ENCODE assay signal across 13 cellular contexts in the genomic region with DNA sequence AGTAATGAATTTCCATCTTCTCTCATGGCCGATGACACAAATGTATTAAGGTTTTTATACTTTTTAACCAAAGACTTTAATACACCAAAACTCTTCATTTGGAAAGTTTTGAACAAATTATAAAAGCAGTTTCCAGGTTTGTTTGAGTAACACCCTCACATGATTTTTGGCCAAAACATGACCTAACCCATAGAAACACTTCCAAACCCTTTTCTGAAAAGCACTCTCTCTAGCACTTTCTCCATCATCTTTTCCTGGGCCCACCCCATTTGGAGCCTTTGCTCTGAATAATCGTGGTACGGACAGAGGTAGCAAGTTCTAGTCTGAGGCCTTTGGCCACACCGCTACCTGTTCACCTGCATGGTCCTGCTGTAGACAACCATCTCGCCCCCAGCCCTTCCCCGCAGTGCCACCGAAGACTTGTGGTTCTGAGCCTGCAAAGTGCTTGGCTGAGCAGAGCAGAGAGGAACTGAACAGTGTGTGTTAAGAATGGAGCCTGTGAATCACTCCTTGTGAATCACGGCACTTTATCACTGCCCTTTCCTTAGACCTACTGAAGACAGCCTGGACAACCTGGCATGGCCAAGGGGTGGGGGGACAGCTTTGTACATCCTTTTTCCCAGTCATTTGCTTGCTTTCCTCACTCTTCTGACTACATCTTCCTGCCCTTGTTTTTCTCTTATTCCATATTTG.
DNase-seq lines count a peak whose midpoint lies in the region; ATAC-seq, FAIRE-seq and TF ChIP-seq lines count a peak whose summit lies in the region.
"Had no signal": no experiment of that assay in that cellular context is flagged by ENCODE, and none has a peak within 500 bp of the region (broad histone marks: within the 10 kb centered on the region; RNA-seq: fewer than 3 reads in every experiment).

No MANE protein-coding gene starts in this region.

- H3K9me1 ChIP-seq in endothelial cell of umbilical vein (replicated peaks; ENCODE audit: control insufficient read depth, extremely low read depth, insufficient read depth, low read length) = no peaks in the 10 kb centered on the region

- no peak for TF ChIP-seq CTCF in endothelial cell of umbilical vein (IDR thresholded peaks at IDR 0.05; ENCODE audit: extremely low read depth in 1 of 2, insufficient read depth in 1 of 2, low read depth in 1 of 2, low read length in 2 of 2)
- TF ChIP-seq CTCF in omental fat pad (IDR thresholded peaks at IDR 0.05) = no peak
- no peak for TF ChIP-seq CTCF in osteocyte (IDR thresholded peaks at IDR 0.05)

- no peaks in the 10 kb centered on the region for H3K9me3 ChIP-seq in MG63
- H3K9me3 ChIP-seq in endothelial cell of umbilical vein (replicated peaks; ENCODE audit: control insufficient read depth, insufficient read depth, low read length) = no peaks in the 10 kb centered on the region
- H3K9me3 ChIP-seq: suprapubic skin had no signal

- H3K27me3 Mint-ChIP-seq in osteocyte (ENCODE audit: unreplicated experiment) = no peaks in the 10 kb centered on the region
- H3K27me3 Mint-ChIP-seq: activated naive CD4-positive, alpha-beta T cell treated with anti-CD3 and anti-CD28 coated beads, Interleukin-2, amount 50 U/mL, for 24 hours; naive thymus-derived CD8-positive, alpha-beta T cell had no signal

- POLR2A ChIA-PET in endothelial cell of umbilical vein (lab: Charles Lee) = no interaction called here

- no peak overlapping the region for H3K9ac ChIP-seq in endothelial cell of umbilical vein (replicated peaks; ENCODE audit: extremely low read depth, insufficient read depth, low read length)

- peak; percentile 68 for FAIRE-seq in endothelial cell of umbilical vein (lab: Jason Lieb, UNC)
- FAIRE-seq: colon had no signal

- no peaks in the 10 kb centered on the region for H4K20me1 ChIP-seq in endothelial cell of umbilical vein (replicated peaks; ENCODE audit: control insufficient read depth, extremely low read depth, insufficient read depth, low read length)

- no peaks in the 10 kb centered on the region for H3K79me2 ChIP-seq in endothelial cell of umbilical vein (ENCODE audit: control insufficient read depth, insufficient read depth, low read length)

- dilution Hi-C loops in endothelial cell of umbilical vein (cut with MboI; ENCODE audit: extremely low pct_ligation_motif_present, low sequenced_read_pairs) = no loop called here

- H3K9me3 Mint-ChIP-seq in osteocyte (ENCODE audit: unreplicated experiment) = no peaks in the 10 kb centered on the region
- H3K9me3 Mint-ChIP-seq: activated naive CD4-positive, alpha-beta T cell treated with anti-CD3 and anti-CD28 coated beads, Interleukin-2, amount 50 U/mL, for 24 hours; naive thymus-derived CD8-positive, alpha-beta T cell had no signal

- no peak overlapping the region for H2AFZ ChIP-seq in endothelial cell of umbilical vein (ENCODE audit: low read depth, low read length)

- H3K4me1 Mint-ChIP-seq in osteocyte (ENCODE audit: unreplicated experiment) = peaks cover 3% of the 10 kb centered on the region

- H3K27me3 ChIP-seq in MG63 = no peaks in the 10 kb centered on the region
- no peaks in the 10 kb centered on the region for H3K27me3 ChIP-seq in endothelial cell of umbilical vein (ENCODE audit: control insufficient read depth in 2 of 2, insufficient read depth in 2 of 2, low read length in 2 of 2)
- H3K27me3 ChIP-seq: suprapubic skin had no signal

- no peaks in the 10 kb centered on the region for H3K36me3 ChIP-seq in MG63
- H3K36me3 ChIP-seq in endothelial cell of umbilical vein (ENCODE audit: control insufficient read depth in 2 of 2, extremely low read depth in 1 of 2, insufficient read depth in 2 of 2, low read length in 2 of 2) = peaks cover 3 to 5% of the 10 kb centered on the region in 2 experiments

- intact Hi-C loops in endothelial cell of umbilical vein (cut with micrococcal nuclease) = no loop called here

- BruUV-seq in endothelial cell of umbilical vein (replicated peaks; lab: Mats Ljungman, UMichigan) = no TSS peak

- DNase-seq in EH (ENCODE audit: low read depth) (peak; percentile 61), MG63 (peak; percentile 50), endothelial cell of umbilical vein (ENCODE audit: low read depth, low spot score) (peak; percentile 15), omental fat pad (ENCODE audit: low spot score) (no peak), osteocyte (ENCODE audit: extremely low spot score, unreplicated experiment) (no peak)
- DNase-seq: naive thymus-derived CD8-positive, alpha-beta T cell; NCI-H1092 treated with DMSO at 0.1 percent for 48 hours; OCI-M1 had no signal

- no peak overlapping the region for H3K27ac ChIP-seq in endothelial cell of umbilical vein (ENCODE audit: insufficient read depth, low read depth, low read length)
- H3K27ac ChIP-seq: suprapubic skin had no signal

- no peak overlapping the region for H3K4me2 ChIP-seq in endothelial cell of umbilical vein (ENCODE audit: insufficient read depth, low read length)

- peaks cover 15% of the 10 kb centered on the region for H3K36me3 Mint-ChIP-seq in osteocyte (ENCODE audit: unreplicated experiment)

- H3K4me3 Mint-ChIP-seq in osteocyte (ENCODE audit: unreplicated experiment) = no peak overlapping the region
- H3K4me3 Mint-ChIP-seq: activated naive CD4-positive, alpha-beta T cell treated with anti-CD3 and anti-CD28 coated beads, Interleukin-2, amount 50 U/mL, for 24 hours; naive thymus-derived CD8-positive, alpha-beta T cell had no signal

- H3K4me3 ChIP-seq in MG63 = no peak overlapping the region
- H3K4me3 ChIP-seq in endothelial cell of umbilical vein (replicated peaks in 1 of 3; ENCODE audit: insufficient read depth in 1 of 3, low read depth in 1 of 3, low read length in 3 of 3) = no peak overlapping the region
- H3K4me3 ChIP-seq: suprapubic skin had no signal

- no peak for TF ChIP-seq POLR2A in endothelial cell of umbilical vein (IDR thresholded peaks at IDR 0.05; ENCODE audit: low read depth, low read length)

- H3K27ac Mint-ChIP-seq in osteocyte (ENCODE audit: unreplicated experiment) = no peak overlapping the region
- H3K27ac Mint-ChIP-seq: activated naive CD4-positive, alpha-beta T cell treated with anti-CD3 and anti-CD28 coated beads, Interleukin-2, amount 50 U/mL, for 24 hours had no signal

- CTCF ChIA-PET in endothelial cell of umbilical vein (lab: Charles Lee) = no interaction called here

- H3K4me1 ChIP-seq in endothelial cell of umbilical vein (ENCODE audit: control insufficient read depth, extremely low read depth, insufficient read depth, low read length) = no peaks in the 10 kb centered on the region

- ATAC-seq in omental fat pad (ENCODE audit: low FRiP score) (peak; percentile 78), GM21528 (IDR thresholded peaks at IDR 0.05; ENCODE audit: low FRiP score, unreplicated experiment) (no peak), HG03565 (IDR thresholded peaks at IDR 0.05; ENCODE audit: unreplicated experiment) (no peak)
- ATAC-seq: naive thymus-derived CD8-positive, alpha-beta T cell had no signal

TF ChIP-seq in endothelial cell of umbilical vein, 7 proteins besides CTCF, POLR2A, EP300 and RAD21:
- TF ChIP-seq FOS (IDR thresholded peaks at IDR 0.05; ENCODE audit: borderline replicate concordance, insufficient read depth, low read length) = peak; percentile 32
- TF ChIP-seq, protein P1, sequence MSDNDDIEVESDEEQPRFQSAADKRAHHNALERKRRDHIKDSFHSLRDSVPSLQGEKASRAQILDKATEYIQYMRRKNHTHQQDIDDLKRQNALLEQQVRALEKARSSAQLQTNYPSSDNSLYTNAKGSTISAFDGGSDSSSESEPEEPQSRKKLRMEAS (IDR thresholded peaks at IDR 0.05; ENCODE audit: insufficient read depth, insufficient read length) = no peak

Comparison
In these comparisons a context has a peak if more than half of its experiments do, and no peak if none do; other contexts are left out.
1. DNase-seq: peak in EH (single experiment), MG63 (single experiment) and endothelial cell of umbilical vein (single experiment); none in omental fat pad (single experiment) and osteocyte (single experiment).